ENCODE assay signal across 16 cellular contexts in the genomic region with DNA sequence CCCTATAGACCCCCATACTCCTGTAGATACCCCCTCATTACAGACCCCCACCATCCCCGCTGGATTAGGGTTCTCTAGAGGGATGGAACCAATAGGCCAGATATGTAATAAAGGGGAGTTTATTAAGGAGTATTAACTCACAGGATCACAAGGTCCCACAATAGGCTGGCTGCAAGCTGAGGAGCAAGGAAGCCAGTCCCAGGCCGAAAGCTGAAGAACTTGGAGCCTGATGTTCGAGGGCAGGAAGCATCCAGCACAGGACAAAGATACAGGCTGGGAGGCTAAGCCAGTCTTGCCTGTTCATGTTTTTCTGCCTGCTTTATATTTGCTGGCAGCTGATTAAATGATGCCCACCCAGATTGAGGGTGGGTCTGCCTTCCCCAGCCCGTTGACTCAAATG.
DNase-seq lines count a peak whose midpoint lies in the region; ATAC-seq and TF ChIP-seq lines count a peak whose summit lies in the region.
"Had no signal": no experiment of that assay in that cellular context is flagged by ENCODE, and none has a peak within 500 bp of the region (broad histone marks: within the 10 kb centered on the region; RNA-seq: fewer than 3 reads in every experiment).

No MANE protein-coding gene starts in this region.

- peaks cover 27% of the 10 kb centered on the region for H3K4me1 Mint-ChIP-seq in neural crest cell
- no peaks in the 10 kb centered on the region for H3K4me1 Mint-ChIP-seq in activated naive CD8-positive, alpha-beta T cell treated with anti-CD3 and anti-CD28 coated beads for 36 hours
- no peaks in the 10 kb centered on the region for H3K4me1 Mint-ChIP-seq in activated CD8-positive, alpha-beta memory T cell treated with anti-CD3 and anti-CD28 coated beads, Interleukin-2, amount 10 ng/mL, durations not matched to agents 7 days and 5 days

- DNase-seq in NCI-H69 (lab: John Stamatoyannopoulos, UW) (peak; percentile 35), dorsolateral prefrontal cortex (no peak), neural crest cell (ENCODE audit: low read depth, low spot score) (no peak), SIG-M5 treated with dmso at 0.1 percent for 504 hours (lab: John Stamatoyannopoulos, UW; ENCODE audit: unreplicated experiment) (no peak)
- no peak for DNase-seq in activated naive CD8-positive, alpha-beta T cell treated with anti-CD3 and anti-CD28 coated beads for 36 hours
- DNase-seq in activated CD8-positive, alpha-beta memory T cell treated with anti-CD3 and anti-CD28 coated beads, Interleukin-2, amount 10 ng/mL, durations not matched to agents 7 days and 5 days = no peak
- DNase-seq: ACHN; BE2C; Caco-2; CD4-positive, alpha-beta T cell; DMS153; DMS79; GDM1; GM23248 had no signal

- H3K27ac Mint-ChIP-seq in neural crest cell (ENCODE audit: unreplicated experiment) = peak overlapping the region; percentile 67
- no peak overlapping the region for H3K27ac Mint-ChIP-seq in activated naive CD8-positive, alpha-beta T cell treated with anti-CD3 and anti-CD28 coated beads for 36 hours
- no peak overlapping the region for H3K27ac Mint-ChIP-seq in activated CD8-positive, alpha-beta memory T cell treated with anti-CD3 and anti-CD28 coated beads, Interleukin-2, amount 10 ng/mL, durations not matched to agents 7 days and 5 days
- H3K27ac Mint-ChIP-seq: CD4-positive, alpha-beta T cell had no signal

- H3K4me3 Mint-ChIP-seq in neural crest cell = no peak overlapping the region
- H3K4me3 Mint-ChIP-seq in activated naive CD8-positive, alpha-beta T cell treated with anti-CD3 and anti-CD28 coated beads for 36 hours = no peak overlapping the region
- no peak overlapping the region for H3K4me3 Mint-ChIP-seq in activated CD8-positive, alpha-beta memory T cell treated with anti-CD3 and anti-CD28 coated beads, Interleukin-2, amount 10 ng/mL, durations not matched to agents 7 days and 5 days
- H3K4me3 Mint-ChIP-seq: CD4-positive, alpha-beta T cell had no signal

- peaks cover 3% of the 10 kb centered on the region for H3K9me3 Mint-ChIP-seq in neural crest cell
- peaks cover 11% of the 10 kb centered on the region for H3K9me3 Mint-ChIP-seq in activated naive CD8-positive, alpha-beta T cell treated with anti-CD3 and anti-CD28 coated beads for 36 hours
- peaks cover 11% of the 10 kb centered on the region for H3K9me3 Mint-ChIP-seq in activated CD8-positive, alpha-beta memory T cell treated with anti-CD3 and anti-CD28 coated beads, Interleukin-2, amount 10 ng/mL, durations not matched to agents 7 days and 5 days (ENCODE audit: low read depth)
- H3K9me3 Mint-ChIP-seq: CD4-positive, alpha-beta T cell had no signal

- H3K4me3 ChIP-seq in dorsolateral prefrontal cortex = no peak overlapping the region
- H3K4me3 ChIP-seq: GM23248, HAP-1 had no signal

- no peaks in the 10 kb centered on the region for H3K27me3 Mint-ChIP-seq in neural crest cell (ENCODE audit: low read depth)
- peaks cover 6% of the 10 kb centered on the region for H3K27me3 Mint-ChIP-seq in activated naive CD8-positive, alpha-beta T cell treated with anti-CD3 and anti-CD28 coated beads for 36 hours
- H3K27me3 Mint-ChIP-seq in activated CD8-positive, alpha-beta memory T cell treated with anti-CD3 and anti-CD28 coated beads, Interleukin-2, amount 10 ng/mL, durations not matched to agents 7 days and 5 days = no peaks in the 10 kb centered on the region

- intact Hi-C loops in dorsolateral prefrontal cortex (cut with DNase I) = no loop called here

- H3K27me3 ChIP-seq in dorsolateral prefrontal cortex = no peaks in the 10 kb centered on the region
- H3K27me3 ChIP-seq: BE2C had no signal

- ATAC-seq in activated CD8-positive, alpha-beta memory T cell treated with anti-CD3 and anti-CD28 coated beads, Interleukin-2, amount 10 ng/mL, durations not matched to agents 7 days and 5 days = no peak

- TF ChIP-seq CTCF in dorsolateral prefrontal cortex (IDR thresholded peaks at IDR 0.05 in 54 of 56, conservative IDR thresholded peaks at IDR 0.05 in 2 of 56; ENCODE audit: low read depth in 1 of 56, partially characterized antibody in 56 of 56) = no peak
- no peak for TF ChIP-seq CTCF in neural crest cell (conservative IDR thresholded peaks at IDR 0.05)

- CTCF ChIA-PET in activated CD8-positive, alpha-beta memory T cell treated with anti-CD3 and anti-CD28 coated beads, Interleukin-2, amount 10 ng/mL, durations not matched to agents 7 days and 5 days (lab: Charles Lee) = interaction anchor here (1.1 kb wide), 1 partner anchor 146 kb away, joined by 3 read pairs; no protein-coding TSS in a partner anchor

- H3K36me3 Mint-ChIP-seq in neural crest cell (ENCODE audit: low read depth) = peaks cover 11% of the 10 kb centered on the region
- H3K36me3 Mint-ChIP-seq in activated naive CD8-positive, alpha-beta T cell treated with anti-CD3 and anti-CD28 coated beads for 36 hours = peaks cover 2% of the 10 kb centered on the region
- no peaks in the 10 kb centered on the region for H3K36me3 Mint-ChIP-seq in activated CD8-positive, alpha-beta memory T cell treated with anti-CD3 and anti-CD28 coated beads, Interleukin-2, amount 10 ng/mL, durations not matched to agents 7 days and 5 days

- H3K27ac ChIP-seq in dorsolateral prefrontal cortex = peak overlapping the region in 36 of 59 donors; percentile 3 to 81 (median 54)
- H3K27ac ChIP-seq: C4-2B, GM23248 had no signal
